In genomic region chr19:45348367-45349125, GRCh38 we compare ENCODE assay signal across 19 cellular contexts. TPM values are rescaled to one million over a fixed set of nuclear protein-coding genes. Genes with fewer than 3 reads are reported as not detected.
"Had no signal": no experiment of that assay in that cellular context is flagged by ENCODE, and none has a peak within 500 bp of the region (broad histone marks: within the 10 kb centered on the region; RNA-seq: fewer than 3 reads in every experiment).

No MANE protein-coding gene starts in this region.

- DNase-seq: activated B cell treated with CpG ODN at 0.5 μM for 24 hours; activated CD4-positive, alpha-beta T cell treated with anti-CD3 and anti-CD28 coated beads, Interleukin-2, amount 10 ng/mL, durations not matched to agents 7 days and 5 days; activated naive CD4-positive, alpha-beta T cell treated with anti-CD3 and anti-CD28 coated beads, Interleukin-2, amount 10 ng/mL, durations not matched to agents 7 days and 5 days; cortex of kidney; effector memory CD4-positive, alpha-beta T cell; erythroblast; kidney; left ventricle myocardium inferior; mesenchymal stem cell; nephron progenitor cell; pancreas; stimulated activated CD4-positive, alpha-beta T cell treated with anti-CD3 and anti-CD28 coated beads, Interleukin-2, amount 100 ng/mL, for 48 hours; stimulated activated CD8-positive, alpha-beta memory T cell treated with anti-CD3 and anti-CD28 coated beads, Interleukin-4, amount 100 ng/mL, for 48 hours; stimulated activated naive CD8-positive, alpha-beta T cell treated with anti-CD3 and anti-CD28 coated beads, Interleukin-15, amount 100 ng/mL, for 72 hours; T-helper 17 cell; testis; upper lobe of right lung had no signal

- H3K4me3 Mint-ChIP-seq: activated B cell treated with CpG ODN at 0.5 μM for 24 hours; activated CD4-positive, alpha-beta T cell treated with anti-CD3 and anti-CD28 coated beads, Interleukin-2, amount 10 ng/mL, durations not matched to agents 7 days and 5 days; activated naive CD4-positive, alpha-beta T cell treated with anti-CD3 and anti-CD28 coated beads, Interleukin-2, amount 10 ng/mL, durations not matched to agents 7 days and 5 days; nephron progenitor cell; stimulated activated naive CD8-positive, alpha-beta T cell treated with anti-CD3 and anti-CD28 coated beads, Interleukin-15, amount 100 ng/mL, for 72 hours; T-helper 17 cell had no signal

- H3K27ac Mint-ChIP-seq: activated B cell treated with CpG ODN at 0.5 μM for 24 hours; activated CD4-positive, alpha-beta T cell treated with anti-CD3 and anti-CD28 coated beads, Interleukin-2, amount 10 ng/mL, durations not matched to agents 7 days and 5 days; activated naive CD4-positive, alpha-beta T cell treated with anti-CD3 and anti-CD28 coated beads, Interleukin-2, amount 10 ng/mL, durations not matched to agents 7 days and 5 days; activated T-helper 2 cell treated with anti-CD3 and anti-CD28 coated beads, Interferon-gamma antibody, Interleukin-2, Interleukin-4, amounts not matched to agents 10 μg/mL and 5 μg/mL and 100 μg/mL, durations not matched to agents 14 hours and 24 hours and 36 hours; nephron progenitor cell; stimulated activated naive CD8-positive, alpha-beta T cell treated with anti-CD3 and anti-CD28 coated beads, Interleukin-15, amount 100 ng/mL, for 72 hours; T-helper 17 cell had no signal

- H3K4me1 Mint-ChIP-seq: activated B cell treated with CpG ODN at 0.5 μM for 24 hours; activated CD4-positive, alpha-beta T cell treated with anti-CD3 and anti-CD28 coated beads, Interleukin-2, amount 10 ng/mL, durations not matched to agents 7 days and 5 days; activated naive CD4-positive, alpha-beta T cell treated with anti-CD3 and anti-CD28 coated beads, Interleukin-2, amount 10 ng/mL, durations not matched to agents 7 days and 5 days; nephron progenitor cell; T-helper 17 cell had no signal

- H3K4me1 ChIP-seq: left ventricle myocardium inferior, pancreas, testis, upper lobe of right lung had no signal

- H3K27me3 ChIP-seq: cardiac muscle cell, pancreas, testis had no signal

- H3K4me3 ChIP-seq: cardiac muscle cell, left ventricle myocardium inferior, pancreas, testis, upper lobe of right lung had no signal

- H3K27ac ChIP-seq: cardiac muscle cell, left ventricle myocardium inferior, pancreas, testis, upper lobe of right lung had no signal

- ATAC-seq: stimulated activated naive CD8-positive, alpha-beta T cell treated with anti-CD3 and anti-CD28 coated beads, Interleukin-15, amount 100 ng/mL, for 72 hours; T-helper 17 cell; upper lobe of right lung had no signal

- H3K9me3 Mint-ChIP-seq: activated B cell treated with CpG ODN at 0.5 μM for 24 hours; activated CD4-positive, alpha-beta T cell treated with anti-CD3 and anti-CD28 coated beads, Interleukin-2, amount 10 ng/mL, durations not matched to agents 7 days and 5 days; activated naive CD4-positive, alpha-beta T cell treated with anti-CD3 and anti-CD28 coated beads, Interleukin-2, amount 10 ng/mL, durations not matched to agents 7 days and 5 days; activated T-helper 2 cell treated with anti-CD3 and anti-CD28 coated beads, Interferon-gamma antibody, Interleukin-2, Interleukin-4, amounts not matched to agents 10 μg/mL and 5 μg/mL and 100 μg/mL, durations not matched to agents 14 hours and 24 hours and 36 hours; nephron progenitor cell; stimulated activated naive CD8-positive, alpha-beta T cell treated with anti-CD3 and anti-CD28 coated beads, Interleukin-15, amount 100 ng/mL, for 72 hours had no signal

- H3K9me3 ChIP-seq: left ventricle myocardium inferior, pancreas, testis, upper lobe of right lung had no signal

RNA-seq across cellular contexts. Expression of gene KLC3, which starts 8.0 kb away (rescaled TPM):
- total RNA-seq: activated B cell treated with CpG ODN at 0.5 μM for 24 hours; activated CD4-positive, alpha-beta T cell treated with anti-CD3 and anti-CD28 coated beads, Interleukin-2, amount 10 ng/mL, durations not matched to agents 7 days and 5 days; activated T-helper 2 cell treated with anti-CD3 and anti-CD28 coated beads, Interferon-gamma antibody, Interleukin-2, Interleukin-4, amounts not matched to agents 10 μg/mL and 5 μg/mL and 100 μg/mL, durations not matched to agents 14 hours and 24 hours and 36 hours; left ventricle myocardium inferior; T-helper 17 cell had no signal

RNA-seq across cellular contexts. Expression of gene CKM, which starts 25.9 kb away (rescaled TPM):
- total RNA-seq: activated B cell treated with CpG ODN at 0.5 μM for 24 hours; activated CD4-positive, alpha-beta T cell treated with anti-CD3 and anti-CD28 coated beads, Interleukin-2, amount 10 ng/mL, durations not matched to agents 7 days and 5 days; activated T-helper 2 cell treated with anti-CD3 and anti-CD28 coated beads, Interferon-gamma antibody, Interleukin-2, Interleukin-4, amounts not matched to agents 10 μg/mL and 5 μg/mL and 100 μg/mL, durations not matched to agents 14 hours and 24 hours and 36 hours; kidney; T-helper 17 cell had no signal
